2 cellular contexts compared by ENCODE assay signal in the genomic region with DNA sequence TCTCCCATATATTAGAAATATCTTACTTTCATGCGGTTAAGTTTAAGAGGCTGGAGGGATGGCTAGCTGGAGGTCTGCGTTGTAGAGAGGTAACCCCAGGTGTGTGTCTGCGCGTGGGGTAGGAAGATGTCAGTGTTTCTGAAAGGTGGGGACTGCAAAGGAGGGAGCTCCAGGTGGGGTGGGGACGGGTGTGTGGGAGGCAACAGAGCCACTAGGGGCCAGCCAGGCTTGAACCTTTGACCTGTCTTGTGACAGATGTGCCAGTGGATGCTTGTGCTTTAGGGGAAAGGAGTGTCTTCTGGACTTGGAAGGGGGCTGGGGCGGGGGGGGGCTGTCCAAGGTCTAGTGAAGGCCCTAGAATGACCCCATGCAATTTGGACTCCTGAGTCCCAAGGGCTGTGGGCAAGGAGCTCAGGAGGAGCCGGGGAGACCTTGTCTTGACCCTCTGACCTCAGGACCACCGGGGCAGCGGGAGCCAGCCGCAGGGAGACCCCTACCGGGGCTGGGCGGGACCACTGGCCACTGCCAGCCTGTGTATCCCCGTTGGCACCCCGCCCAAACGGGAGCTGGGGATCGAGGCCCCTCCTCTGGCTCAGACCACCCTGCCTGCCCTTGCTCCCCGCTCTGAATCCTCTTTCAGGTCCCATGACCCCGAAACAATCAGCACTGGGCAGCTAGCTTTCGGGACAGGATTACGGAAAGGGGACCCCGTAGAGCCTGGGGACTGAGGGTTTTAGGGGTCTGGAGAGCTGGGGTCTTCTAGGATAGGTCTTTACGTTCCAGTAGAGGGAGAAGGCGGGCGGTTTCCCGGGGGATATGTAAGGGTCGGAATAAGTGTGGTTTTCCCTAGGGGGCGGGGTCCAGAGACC.
TF ChIP-seq lines count a peak whose summit lies in the region.

No MANE protein-coding gene starts in this region.

TF ChIP-seq in HEK293, 187 proteins besides CTCF, POLR2A, EP300 and RAD21 (continued from another document):
- TF ChIP-seq, protein P1, sequence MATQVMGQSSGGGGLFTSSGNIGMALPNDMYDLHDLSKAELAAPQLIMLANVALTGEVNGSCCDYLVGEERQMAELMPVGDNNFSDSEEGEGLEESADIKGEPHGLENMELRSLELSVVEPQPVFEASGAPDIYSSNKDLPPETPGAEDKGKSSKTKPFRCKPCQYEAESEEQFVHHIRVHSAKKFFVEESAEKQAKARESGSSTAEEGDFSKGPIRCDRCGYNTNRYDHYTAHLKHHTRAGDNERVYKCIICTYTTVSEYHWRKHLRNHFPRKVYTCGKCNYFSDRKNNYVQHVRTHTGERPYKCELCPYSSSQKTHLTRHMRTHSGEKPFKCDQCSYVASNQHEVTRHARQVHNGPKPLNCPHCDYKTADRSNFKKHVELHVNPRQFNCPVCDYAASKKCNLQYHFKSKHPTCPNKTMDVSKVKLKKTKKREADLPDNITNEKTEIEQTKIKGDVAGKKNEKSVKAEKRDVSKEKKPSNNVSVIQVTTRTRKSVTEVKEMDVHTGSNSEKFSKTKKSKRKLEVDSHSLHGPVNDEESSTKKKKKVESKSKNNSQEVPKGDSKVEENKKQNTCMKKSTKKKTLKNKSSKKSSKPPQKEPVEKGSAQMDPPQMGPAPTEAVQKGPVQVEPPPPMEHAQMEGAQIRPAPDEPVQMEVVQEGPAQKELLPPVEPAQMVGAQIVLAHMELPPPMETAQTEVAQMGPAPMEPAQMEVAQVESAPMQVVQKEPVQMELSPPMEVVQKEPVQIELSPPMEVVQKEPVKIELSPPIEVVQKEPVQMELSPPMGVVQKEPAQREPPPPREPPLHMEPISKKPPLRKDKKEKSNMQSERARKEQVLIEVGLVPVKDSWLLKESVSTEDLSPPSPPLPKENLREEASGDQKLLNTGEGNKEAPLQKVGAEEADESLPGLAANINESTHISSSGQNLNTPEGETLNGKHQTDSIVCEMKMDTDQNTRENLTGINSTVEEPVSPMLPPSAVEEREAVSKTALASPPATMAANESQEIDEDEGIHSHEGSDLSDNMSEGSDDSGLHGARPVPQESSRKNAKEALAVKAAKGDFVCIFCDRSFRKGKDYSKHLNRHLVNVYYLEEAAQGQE (tag by site-specific recombination; IDR thresholded peaks at IDR 0.05): peak; percentile 33
- TF ChIP-seq ZNF837 (tag by site-specific recombination; IDR thresholded peaks at IDR 0.05) (no peak), GLIS2 (tag by site-specific recombination; IDR thresholded peaks at IDR 0.05) (peak; percentile 75), HOXD13 (CRISPR knock-in tag; IDR thresholded peaks at IDR 0.05; ENCODE audit: borderline replicate concordance) (no peak), KLF8 (tag by site-specific recombination; IDR thresholded peaks at IDR 0.05) (peak; percentile 63), GLIS1 (tag by site-specific recombination; IDR thresholded peaks at IDR 0.05) (peak; percentile 96), ZNF274 (IDR thresholded peaks at IDR 0.05; ENCODE audit: low read length) (no peak), ZNF274 (tag by site-specific recombination; IDR thresholded peaks at IDR 0.05; ENCODE audit: borderline replicate concordance) (no peak), OSR2 (tag by site-specific recombination; IDR thresholded peaks at IDR 0.05) (peak; percentile 46; the same call in 1 of the 2 replicates)
- TF ChIP-seq, protein P2, sequence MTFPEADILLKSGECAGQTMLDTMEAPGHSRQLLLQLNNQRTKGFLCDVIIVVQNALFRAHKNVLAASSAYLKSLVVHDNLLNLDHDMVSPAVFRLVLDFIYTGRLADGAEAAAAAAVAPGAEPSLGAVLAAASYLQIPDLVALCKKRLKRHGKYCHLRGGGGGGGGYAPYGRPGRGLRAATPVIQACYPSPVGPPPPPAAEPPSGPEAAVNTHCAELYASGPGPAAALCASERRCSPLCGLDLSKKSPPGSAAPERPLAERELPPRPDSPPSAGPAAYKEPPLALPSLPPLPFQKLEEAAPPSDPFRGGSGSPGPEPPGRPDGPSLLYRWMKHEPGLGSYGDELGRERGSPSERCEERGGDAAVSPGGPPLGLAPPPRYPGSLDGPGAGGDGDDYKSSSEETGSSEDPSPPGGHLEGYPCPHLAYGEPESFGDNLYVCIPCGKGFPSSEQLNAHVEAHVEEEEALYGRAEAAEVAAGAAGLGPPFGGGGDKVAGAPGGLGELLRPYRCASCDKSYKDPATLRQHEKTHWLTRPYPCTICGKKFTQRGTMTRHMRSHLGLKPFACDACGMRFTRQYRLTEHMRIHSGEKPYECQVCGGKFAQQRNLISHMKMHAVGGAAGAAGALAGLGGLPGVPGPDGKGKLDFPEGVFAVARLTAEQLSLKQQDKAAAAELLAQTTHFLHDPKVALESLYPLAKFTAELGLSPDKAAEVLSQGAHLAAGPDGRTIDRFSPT (tag by site-specific recombination; IDR thresholded peaks at IDR 0.05): peak; percentile 21; the same call in 1 of the 2 replicates

TF ChIP-seq in K562, 482 proteins besides CTCF, POLR2A, EP300 and RAD21 (continued from another document):
- TF ChIP-seq, protein P3, sequence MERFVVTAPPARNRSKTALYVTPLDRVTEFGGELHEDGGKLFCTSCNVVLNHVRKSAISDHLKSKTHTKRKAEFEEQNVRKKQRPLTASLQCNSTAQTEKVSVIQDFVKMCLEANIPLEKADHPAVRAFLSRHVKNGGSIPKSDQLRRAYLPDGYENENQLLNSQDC (CRISPR knock-in tag; IDR thresholded peaks at IDR 0.05): no peak
- TF ChIP-seq HLTF (IDR thresholded peaks at IDR 0.05) (no peak), RBFOX2 (IDR thresholded peaks at IDR 0.05; ENCODE audit: low read depth, low read length) (peak; percentile 50; the same call in 1 of the 2 replicates), RNF2 (IDR thresholded peaks at IDR 0.05) (no peak), HDAC6 (IDR thresholded peaks at IDR 0.05; ENCODE audit: low read depth, low read length) (no peak), GTF2A2 (tag; IDR thresholded peaks at IDR 0.05) (no peak), RBM22 (IDR thresholded peaks at IDR 0.05; ENCODE audit: low read depth, low read length, poor library complexity, severe bottlenecking) (no peak), PHF21A (IDR thresholded peaks at IDR 0.05; ENCODE audit: borderline replicate concordance, low read depth) (no peak), CREM (IDR thresholded peaks at IDR 0.05; ENCODE audit: low read depth) (no peak), CBFA2T3 (IDR thresholded peaks at IDR 0.05) (0 out of 2 replicates have a peak, but pooled peaks have one; percentile 11), ZNF431 (CRISPR knock-in tag; IDR thresholded peaks at IDR 0.05) (no peak), NFIC (IDR thresholded peaks at IDR 0.05) (peak; percentile 58), DIDO1 (tag; IDR thresholded peaks at IDR 0.05; ENCODE audit: low read depth) (no peak), NR2C1 (IDR thresholded peaks at IDR 0.05) (peak; percentile 39; the same call in 1 of the 2 replicates), NR2C1 (tag; IDR thresholded peaks at IDR 0.05) (no peak), ZNF780A (CRISPR knock-in tag; IDR thresholded peaks at IDR 0.05) (no peak), ZBTB7A (IDR thresholded peaks at IDR 0.05; ENCODE audit: borderline replicate concordance, control insufficient read depth, low read depth, low read length) (peak; percentile 69), ZNF668 (CRISPR knock-in tag; IDR thresholded peaks at IDR 0.05) (no peak), HIVEP1 (CRISPR knock-in tag; IDR thresholded peaks at IDR 0.05) (no peak), MCM2 (IDR thresholded peaks at IDR 0.05; ENCODE audit: low read depth) (no peak), CBX5 (IDR thresholded peaks at IDR 0.05; ENCODE audit: borderline replicate concordance, low read depth) (no peak), OTX1 (CRISPR knock-in tag; IDR thresholded peaks at IDR 0.05) (no peak), ZEB2 (IDR thresholded peaks at IDR 0.05) (0 out of 2 replicates have a peak, but pooled peaks have one; percentile 42)
- TF ChIP-seq, protein P4, sequence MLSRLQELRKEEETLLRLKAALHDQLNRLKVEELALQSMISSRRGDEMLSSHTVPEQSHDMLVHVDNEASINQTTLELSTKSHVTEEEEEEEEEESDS (CRISPR knock-in tag; IDR thresholded peaks at IDR 0.05): no peak
- TF ChIP-seq, protein P5, sequence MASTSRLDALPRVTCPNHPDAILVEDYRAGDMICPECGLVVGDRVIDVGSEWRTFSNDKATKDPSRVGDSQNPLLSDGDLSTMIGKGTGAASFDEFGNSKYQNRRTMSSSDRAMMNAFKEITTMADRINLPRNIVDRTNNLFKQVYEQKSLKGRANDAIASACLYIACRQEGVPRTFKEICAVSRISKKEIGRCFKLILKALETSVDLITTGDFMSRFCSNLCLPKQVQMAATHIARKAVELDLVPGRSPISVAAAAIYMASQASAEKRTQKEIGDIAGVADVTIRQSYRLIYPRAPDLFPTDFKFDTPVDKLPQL (IDR thresholded peaks at IDR 0.05; ENCODE audit: extremely low read depth, insufficient read length): no peak
- TF ChIP-seq, protein P6, sequence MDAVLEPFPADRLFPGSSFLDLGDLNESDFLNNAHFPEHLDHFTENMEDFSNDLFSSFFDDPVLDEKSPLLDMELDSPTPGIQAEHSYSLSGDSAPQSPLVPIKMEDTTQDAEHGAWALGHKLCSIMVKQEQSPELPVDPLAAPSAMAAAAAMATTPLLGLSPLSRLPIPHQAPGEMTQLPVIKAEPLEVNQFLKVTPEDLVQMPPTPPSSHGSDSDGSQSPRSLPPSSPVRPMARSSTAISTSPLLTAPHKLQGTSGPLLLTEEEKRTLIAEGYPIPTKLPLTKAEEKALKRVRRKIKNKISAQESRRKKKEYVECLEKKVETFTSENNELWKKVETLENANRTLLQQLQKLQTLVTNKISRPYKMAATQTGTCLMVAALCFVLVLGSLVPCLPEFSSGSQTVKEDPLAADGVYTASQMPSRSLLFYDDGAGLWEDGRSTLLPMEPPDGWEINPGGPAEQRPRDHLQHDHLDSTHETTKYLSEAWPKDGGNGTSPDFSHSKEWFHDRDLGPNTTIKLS (IDR thresholded peaks at IDR 0.05; ENCODE audit: borderline replicate concordance, low read depth): no peak
- TF ChIP-seq, protein P7, sequence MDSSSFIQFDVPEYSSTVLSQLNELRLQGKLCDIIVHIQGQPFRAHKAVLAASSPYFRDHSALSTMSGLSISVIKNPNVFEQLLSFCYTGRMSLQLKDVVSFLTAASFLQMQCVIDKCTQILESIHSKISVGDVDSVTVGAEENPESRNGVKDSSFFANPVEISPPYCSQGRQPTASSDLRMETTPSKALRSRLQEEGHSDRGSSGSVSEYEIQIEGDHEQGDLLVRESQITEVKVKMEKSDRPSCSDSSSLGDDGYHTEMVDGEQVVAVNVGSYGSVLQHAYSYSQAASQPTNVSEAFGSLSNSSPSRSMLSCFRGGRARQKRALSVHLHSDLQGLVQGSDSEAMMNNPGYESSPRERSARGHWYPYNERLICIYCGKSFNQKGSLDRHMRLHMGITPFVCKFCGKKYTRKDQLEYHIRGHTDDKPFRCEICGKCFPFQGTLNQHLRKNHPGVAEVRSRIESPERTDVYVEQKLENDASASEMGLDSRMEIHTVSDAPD (CRISPR knock-in tag; IDR thresholded peaks at IDR 0.05): no peak
- TF ChIP-seq, protein P8, sequence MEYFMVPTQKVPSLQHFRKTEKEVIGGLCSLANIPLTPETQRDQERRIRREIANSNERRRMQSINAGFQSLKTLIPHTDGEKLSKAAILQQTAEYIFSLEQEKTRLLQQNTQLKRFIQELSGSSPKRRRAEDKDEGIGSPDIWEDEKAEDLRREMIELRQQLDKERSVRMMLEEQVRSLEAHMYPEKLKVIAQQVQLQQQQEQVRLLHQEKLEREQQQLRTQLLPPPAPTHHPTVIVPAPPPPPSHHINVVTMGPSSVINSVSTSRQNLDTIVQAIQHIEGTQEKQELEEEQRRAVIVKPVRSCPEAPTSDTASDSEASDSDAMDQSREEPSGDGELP (CRISPR knock-in tag; IDR thresholded peaks at IDR 0.05; ENCODE audit: borderline replicate concordance): no peak
- TF ChIP-seq, protein P9, sequence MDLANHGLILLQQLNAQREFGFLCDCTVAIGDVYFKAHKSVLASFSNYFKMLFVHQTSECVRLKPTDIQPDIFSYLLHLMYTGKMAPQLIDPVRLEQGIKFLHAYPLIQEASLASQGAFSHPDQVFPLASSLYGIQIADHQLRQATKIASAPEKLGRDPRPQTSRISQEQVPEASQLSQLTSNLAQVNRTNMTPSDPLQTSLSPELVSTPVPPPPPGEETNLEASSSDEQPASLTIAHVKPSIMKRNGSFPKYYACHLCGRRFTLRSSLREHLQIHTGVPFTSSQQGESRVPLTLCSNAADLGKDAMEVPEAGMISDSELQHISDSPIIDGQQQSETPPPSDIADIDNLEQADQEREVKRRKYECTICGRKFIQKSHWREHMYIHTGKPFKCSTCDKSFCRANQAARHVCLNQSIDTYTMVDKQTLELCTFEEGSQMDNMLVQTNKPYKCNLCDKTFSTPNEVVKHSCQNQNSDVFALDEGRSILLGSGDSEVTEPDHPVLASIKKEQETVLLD (IDR thresholded peaks at IDR 0.05): 0 out of 2 replicates have a peak, but pooled peaks have one; percentile 47
- TF ChIP-seq, protein P10, sequence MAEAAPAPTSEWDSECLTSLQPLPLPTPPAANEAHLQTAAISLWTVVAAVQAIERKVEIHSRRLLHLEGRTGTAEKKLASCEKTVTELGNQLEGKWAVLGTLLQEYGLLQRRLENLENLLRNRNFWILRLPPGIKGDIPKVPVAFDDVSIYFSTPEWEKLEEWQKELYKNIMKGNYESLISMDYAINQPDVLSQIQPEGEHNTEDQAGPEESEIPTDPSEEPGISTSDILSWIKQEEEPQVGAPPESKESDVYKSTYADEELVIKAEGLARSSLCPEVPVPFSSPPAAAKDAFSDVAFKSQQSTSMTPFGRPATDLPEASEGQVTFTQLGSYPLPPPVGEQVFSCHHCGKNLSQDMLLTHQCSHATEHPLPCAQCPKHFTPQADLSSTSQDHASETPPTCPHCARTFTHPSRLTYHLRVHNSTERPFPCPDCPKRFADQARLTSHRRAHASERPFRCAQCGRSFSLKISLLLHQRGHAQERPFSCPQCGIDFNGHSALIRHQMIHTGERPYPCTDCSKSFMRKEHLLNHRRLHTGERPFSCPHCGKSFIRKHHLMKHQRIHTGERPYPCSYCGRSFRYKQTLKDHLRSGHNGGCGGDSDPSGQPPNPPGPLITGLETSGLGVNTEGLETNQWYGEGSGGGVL (CRISPR knock-in tag; IDR thresholded peaks at IDR 0.05): no peak
